ENCODE assay signal across 7 cellular contexts in genomic region chr10:93495654-93496321, GRCh38. TPM values are rescaled to one million over a fixed set of nuclear protein-coding genes. Genes with fewer than 3 reads are reported as not detected.
DNase-seq lines count a peak whose midpoint lies in the region; ATAC-seq and FAIRE-seq lines count a peak whose summit lies in the region.

No MANE protein-coding gene starts in this region.

- no peaks in the 10 kb centered on the region for H3K36me3 ChIP-seq in SK-N-MC (ENCODE audit: insufficient read depth, low read length)

- ATAC-seq in GM21528 (IDR thresholded peaks at IDR 0.05; ENCODE audit: low FRiP score, unreplicated experiment): peak; percentile 32
- peak; percentile 15 for ATAC-seq in effector memory CD8-positive, alpha-beta T cell (replicated peaks)

- H3K9me3 Mint-ChIP-seq in effector memory CD8-positive, alpha-beta T cell: no peaks in the 10 kb centered on the region

- no peaks in the 10 kb centered on the region for H3K27me3 Mint-ChIP-seq in effector memory CD8-positive, alpha-beta T cell

- H3K4me3 ChIP-seq in SK-N-MC: peak overlapping the region; percentile 79

- H3K9me3 ChIP-seq in SK-N-MC (ENCODE audit: low read depth, low read length): no peaks in the 10 kb centered on the region

- DNase-seq in GM03348 (ENCODE audit: low spot score) (peak; percentile 42), HTR-8/SVneo (ENCODE audit: insufficient read length, low spot score) (no peak), SK-N-MC (ENCODE audit: low read depth, low spot score) (no peak), myocyte (ENCODE audit: low read depth) (peak; percentile 56), cortex of kidney (lab: John Stamatoyannopoulos, UW) (no peak)
- peak in 1 of 3 experiments; percentile 5 for DNase-seq in effector memory CD8-positive, alpha-beta T cell

- H3K27ac ChIP-seq in SK-N-MC: 0 out of 2 replicates have a peak overlapping the region, but pooled peaks have one; percentile 19

- H3K9ac ChIP-seq in SK-N-MC (ENCODE audit: insufficient read length): peak overlapping the region; percentile 63

- peaks cover 15 to 18% of the 10 kb centered on the region in 2 donors for H3K4me1 Mint-ChIP-seq in effector memory CD8-positive, alpha-beta T cell (ENCODE audit: low read depth in 2 of 2)

- FAIRE-seq in HTR-8/SVneo (lab: Jason Lieb, UNC): peak; percentile 48

- peaks cover 7% of the 10 kb centered on the region for H3K36me3 Mint-ChIP-seq in effector memory CD8-positive, alpha-beta T cell (ENCODE audit: insufficient read depth)

- peak overlapping the region; percentile 87 to 88 for H3K4me3 Mint-ChIP-seq in effector memory CD8-positive, alpha-beta T cell

- peak overlapping the region; percentile 16 to 41 for H3K27ac Mint-ChIP-seq in effector memory CD8-positive, alpha-beta T cell

RNA-seq across cellular contexts. Expression of gene CEP55, which starts 0.6 kb away (rescaled TPM):
- 2.1 and 3.0 TPM in 2 replicates for total RNA-seq in myocyte
- polyA plus RNA-seq in myocyte (2012): 0.29 TPM

RNA-seq across cellular contexts. Expression of gene MYOF, which starts 13.7 kb away (rescaled TPM):
- total RNA-seq in myocyte: 249 and 264 TPM in 2 replicates
- 174 TPM for polyA plus RNA-seq in myocyte (2012)

Comparison
In these comparisons a context has a peak if more than half of its experiments do, and no peak if none do; other contexts are left out.
1. DNase-seq: peak in GM03348 (single experiment) and myocyte (single experiment); none in HTR-8/SVneo (single experiment), SK-N-MC (single experiment) and cortex of kidney (single experiment).